ENCODE assay signal across 17 cellular contexts in genomic region chr18:59646946-59647307, GRCh38.
"Had no signal": no experiment of that assay in that cellular context is flagged by ENCODE, and none has a peak within 500 bp of the region (broad histone marks: within the 10 kb centered on the region; RNA-seq: fewer than 3 reads in every experiment).

No MANE protein-coding gene starts in this region.

- H3K4me3 ChIP-seq: breast epithelium, dorsolateral prefrontal cortex, left ventricle myocardium inferior, sigmoid colon, uterus had no signal

- DNase-seq: activated CD4-positive, alpha-beta T cell treated with anti-CD3 and anti-CD28 coated beads, Interleukin-2, amount 50 U/mL, for 4 hours; activated CD4-positive, CD25-positive, alpha-beta regulatory T cell treated with anti-CD3 and anti-CD28 coated beads, Interleukin-2, amount 50 U/mL, for 72 hours; activated CD8-positive, alpha-beta memory T cell treated with anti-CD3 and anti-CD28 coated beads, Interleukin-2, amount 10 ng/mL, durations not matched to agents 7 days and 5 days; activated effector memory CD4-positive, alpha-beta T cell treated with anti-CD3 and anti-CD28 coated beads, Interleukin-2, amount 50 U/mL, for 16 hours; activated T-cell treated with anti-CD3 and anti-CD28 coated beads, Interleukin-2, amount 50 U/mL, for 4 hours; dorsolateral prefrontal cortex; foreskin melanocyte; islet precursor cell; left ventricle myocardium inferior; nephron progenitor cell; sigmoid colon; stimulated activated CD4-positive, alpha-beta T cell treated with anti-CD3 and anti-CD28 coated beads, Interleukin-4, amount 100 ng/mL, for 1 hour; stimulated activated naive CD8-positive, alpha-beta T cell treated with anti-CD3 and anti-CD28 coated beads, Interleukin-15, amount 100 ng/mL, for 72 hours had no signal

- H3K9me3 ChIP-seq: breast epithelium, left ventricle myocardium inferior, sigmoid colon, uterus had no signal

- H3K36me3 ChIP-seq: breast epithelium, left ventricle myocardium inferior, sigmoid colon, uterus had no signal

- ATAC-seq: activated CD8-positive, alpha-beta memory T cell treated with anti-CD3 and anti-CD28 coated beads, Interleukin-2, amount 10 ng/mL, durations not matched to agents 7 days and 5 days; activated naive CD4-positive, alpha-beta T cell treated with anti-CD3 and anti-CD28 coated beads, Interleukin-2, amount 50 U/mL, for 72 hours; activated T-cell treated with anti-CD3 and anti-CD28 coated beads, Interleukin-2, amount 50 U/mL, for 4 hours; esophagus mucosa; stimulated activated naive CD8-positive, alpha-beta T cell treated with anti-CD3 and anti-CD28 coated beads, Interleukin-15, amount 100 ng/mL, for 72 hours had no signal

- H3K4me1 ChIP-seq: breast epithelium, left ventricle myocardium inferior, uterus had no signal

- H3K27ac ChIP-seq: dorsolateral prefrontal cortex, left ventricle myocardium inferior had no signal

- H3K27me3 ChIP-seq: breast epithelium, sigmoid colon, uterus had no signal
